ENCODE assay signal across 9 cellular contexts in genomic region chr9:19998153-19998552, GRCh38.
A peak's percentile ranks its signal among the peaks of the same experiment; 100 is the strongest.
DNase-seq lines count a peak whose midpoint lies in the region; ATAC-seq, FAIRE-seq and TF ChIP-seq lines count a peak whose summit lies in the region.
"Had no signal": no experiment of that assay in that cellular context is flagged by ENCODE, and none has a peak within 500 bp of the region (broad histone marks: within the 10 kb centered on the region; RNA-seq: fewer than 3 reads in every experiment).

No MANE protein-coding gene starts in this region.

- H3K4me1 ChIP-seq in SK-N-SH (ENCODE audit: control insufficient read depth in 1 of 2, insufficient read depth in 2 of 2, low read depth in 1 of 2, low read length in 1 of 2) = peaks cover 0 to 16% of the 10 kb centered on the region in 2 experiments; a peak in 1 of 4 replicates
- H3K4me1 ChIP-seq in mesendoderm (ENCODE audit: control insufficient read depth, low read depth, low read length) = no peaks in the 10 kb centered on the region

- no peak overlapping the region for H3K4me3 ChIP-seq in SK-N-SH (ENCODE audit: low read depth in 2 of 2, low read length in 1 of 2)
- no peak overlapping the region for H3K4me3 ChIP-seq in mesendoderm (ENCODE audit: low read length)
- H3K4me3 ChIP-seq in H7 (ENCODE audit: insufficient read depth, low read depth, low read length) = no peak overlapping the region

- no peak for TF ChIP-seq CTCF in SK-N-SH (IDR thresholded peaks at IDR 0.05)

- no peak for TF ChIP-seq RAD21 in SK-N-SH (IDR thresholded peaks at IDR 0.05; ENCODE audit: low read length)

- H3K9me2 ChIP-seq in SK-N-SH = no peaks in the 10 kb centered on the region

- no peak overlapping the region for H2BK120ac ChIP-seq in mesendoderm (ENCODE audit: low read depth, low read length)

- peak overlapping the region; percentile 99 for H3K27ac Mint-ChIP-seq in activated T-helper 1 cell treated with anti-CD3 and anti-CD28 coated beads, Interleukin-12 subunit alpha, Interleukin-12 subunit beta, Interleukin-2, Interleukin-4 antibody, amounts not matched to agents 30 ng/mL and 10 ng/mL and 1 ng/mL, durations not matched to agents 14 hours and 24 hours and 36 hours

- H3K79me1 ChIP-seq in mesendoderm (ENCODE audit: low read length) = no peaks in the 10 kb centered on the region

- H3K27ac ChIP-seq in SK-N-SH (ENCODE audit: low read depth in 2 of 2, low read length in 1 of 2) (no peak overlapping the region), mesendoderm (ENCODE audit: low read depth, low read length) (no peak overlapping the region)

- WGBS in SK-N-SH (ENCODE audit: low lambda C conversion rate) = 78% methylated on average over 2 of the region's 2 CpGs
- WGBS in mesendoderm (ENCODE audit: extremely low coverage, insufficient coverage, low lambda C conversion rate) = no CpG with 5 or more reads among the region's 2 CpGs

- H3K9ac ChIP-seq in SK-N-SH (no peak overlapping the region), mesendoderm (ENCODE audit: low read length) (no peak overlapping the region)

- FAIRE-seq in GM12891 (lab: Jason Lieb, UNC) = no peak

- intact Hi-C loops in activated T-helper 1 cell treated with anti-CD3 and anti-CD28 coated beads, Interleukin-12 subunit alpha, Interleukin-12 subunit beta, Interleukin-2, Interleukin-4 antibody, amounts not matched to agents 30 ng/mL and 10 ng/mL and 1 ng/mL, durations not matched to agents 14 hours and 24 hours and 36 hours (cut with micrococcal nuclease) = loop anchor here (2.0 to 10.0 kb wide), 9 partner anchors 15 to 1577 kb away; partner anchors contain the start of gene RPS6

- no peak overlapping the region for H2BK15ac ChIP-seq in mesendoderm (replicated peaks; ENCODE audit: low read depth)

- POLR2A ChIA-PET in SK-N-SH (lab: Yijun Ruan, JAX) = no interaction called here

- H4K8ac ChIP-seq in mesendoderm (ENCODE audit: low read depth, low read length) = no peak overlapping the region

- no peak overlapping the region for H3K4me2 ChIP-seq in SK-N-SH
- no peak overlapping the region for H3K4me2 ChIP-seq in mesendoderm (ENCODE audit: low read length)

- no peak overlapping the region for H2BK5ac ChIP-seq in mesendoderm (ENCODE audit: low read length)

- TF ChIP-seq EP300 in SK-N-SH (IDR thresholded peaks at IDR 0.05; ENCODE audit: borderline replicate concordance in 1 of 2, low read depth in 1 of 2, low read length in 1 of 2) = no peak

- no peak overlapping the region for H3K4me3 Mint-ChIP-seq in activated T-helper 1 cell treated with anti-CD3 and anti-CD28 coated beads, Interleukin-12 subunit alpha, Interleukin-12 subunit beta, Interleukin-2, Interleukin-4 antibody, amounts not matched to agents 30 ng/mL and 10 ng/mL and 1 ng/mL, durations not matched to agents 14 hours and 24 hours and 36 hours

- no peak overlapping the region for H2AK5ac ChIP-seq in mesendoderm (ENCODE audit: low read length)

- TF ChIP-seq POLR2A in GM12891 (IDR thresholded peaks at IDR 0.05; ENCODE audit: low read depth, low read length) = no peak

- CTCF ChIA-PET in SK-N-SH (lab: Yijun Ruan, JAX) = interaction anchor here (1.0 to 1.2 kb wide), 2 partner anchors 33 to 47 kb away, joined by 3 read pairs; no protein-coding TSS in a partner anchor

- peaks cover 20% of the 10 kb centered on the region for H3K36me3 Mint-ChIP-seq in activated T-helper 1 cell treated with anti-CD3 and anti-CD28 coated beads, Interleukin-12 subunit alpha, Interleukin-12 subunit beta, Interleukin-2, Interleukin-4 antibody, amounts not matched to agents 30 ng/mL and 10 ng/mL and 1 ng/mL, durations not matched to agents 14 hours and 24 hours and 36 hours (ENCODE audit: low read depth)

- no peak overlapping the region for H3K18ac ChIP-seq in mesendoderm (ENCODE audit: low read length)

- H3K27me3 ChIP-seq in SK-N-SH (ENCODE audit: insufficient read depth) (no peaks in the 10 kb centered on the region), mesendoderm (ENCODE audit: insufficient read depth, low read length, poor library complexity) (no peaks in the 10 kb centered on the region), H7 (ENCODE audit: control insufficient read depth, insufficient read depth, low read length) (no peaks in the 10 kb centered on the region)

- H3K79me2 ChIP-seq in SK-N-SH (ENCODE audit: insufficient read depth) (no peaks in the 10 kb centered on the region), mesendoderm (ENCODE audit: control insufficient read depth, insufficient read depth, low read length) (no peaks in the 10 kb centered on the region)

- no peaks in the 10 kb centered on the region for H3K27me3 Mint-ChIP-seq in activated T-helper 1 cell treated with anti-CD3 and anti-CD28 coated beads, Interleukin-12 subunit alpha, Interleukin-12 subunit beta, Interleukin-2, Interleukin-4 antibody, amounts not matched to agents 30 ng/mL and 10 ng/mL and 1 ng/mL, durations not matched to agents 14 hours and 24 hours and 36 hours (ENCODE audit: insufficient read depth)

- H3K9me3 ChIP-seq in SK-N-SH = no peaks in the 10 kb centered on the region

- no peak for ATAC-seq in SK-N-SH treated with all-trans-retinoic acid at 6 μM for 48 hours
- peak; percentile 29 for ATAC-seq in HG03571 (IDR thresholded peaks at IDR 0.05; ENCODE audit: unreplicated experiment)

- peaks cover 12% of the 10 kb centered on the region for H3F3A ChIP-seq in SK-N-SH (replicated peaks; ENCODE audit: insufficient read depth)

- H3K36me3 ChIP-seq in SK-N-SH (replicated peaks in 1 of 2; ENCODE audit: control insufficient read depth in 1 of 2, insufficient read depth in 2 of 2, low read length in 1 of 2) = no peaks in the 10 kb centered on the region
- H3K36me3 ChIP-seq in mesendoderm (ENCODE audit: control insufficient read depth, insufficient read depth, low read length) = no peaks in the 10 kb centered on the region
- H3K36me3 ChIP-seq in H7 (replicated peaks; ENCODE audit: control insufficient read depth, insufficient read depth, low read length) = no peaks in the 10 kb centered on the region

- no peak overlapping the region for H3K4ac ChIP-seq in mesendoderm (ENCODE audit: low read depth, low read length)

- H3K9me3 Mint-ChIP-seq in activated T-helper 1 cell treated with anti-CD3 and anti-CD28 coated beads, Interleukin-12 subunit alpha, Interleukin-12 subunit beta, Interleukin-2, Interleukin-4 antibody, amounts not matched to agents 30 ng/mL and 10 ng/mL and 1 ng/mL, durations not matched to agents 14 hours and 24 hours and 36 hours = peaks cover 23% of the 10 kb centered on the region

- no peak overlapping the region for H4K5ac ChIP-seq in mesendoderm (ENCODE audit: low read length)

- peak overlapping the region; percentile 59; the same call in 1 of the 2 replicates for H2AFZ ChIP-seq in SK-N-SH (ENCODE audit: low read depth)

- H3K23ac ChIP-seq in mesendoderm (ENCODE audit: low read length) = no peak overlapping the region

- peaks cover 79% of the 10 kb centered on the region for H3K4me1 Mint-ChIP-seq in activated T-helper 1 cell treated with anti-CD3 and anti-CD28 coated beads, Interleukin-12 subunit alpha, Interleukin-12 subunit beta, Interleukin-2, Interleukin-4 antibody, amounts not matched to agents 30 ng/mL and 10 ng/mL and 1 ng/mL, durations not matched to agents 14 hours and 24 hours and 36 hours (ENCODE audit: low read depth)

- DNase-seq in SK-N-SH (no peak), mesendoderm (peak; percentile 7), AG08395 (ENCODE audit: low spot score) (no peak), GM12891 (ENCODE audit: insufficient read length, low spot score) (no peak), H7 (no peak)
- DNase-seq in activated T-helper 1 cell treated with anti-CD3 and anti-CD28 coated beads, Interleukin-12 subunit alpha, Interleukin-12 subunit beta, Interleukin-2, Interleukin-4 antibody, amounts not matched to agents 30 ng/mL and 10 ng/mL and 1 ng/mL, durations not matched to agents 14 hours and 24 hours and 36 hours (ENCODE audit: low spot score) = no peak
- DNase-seq: trophoblast cell had no signal

- H3K56ac ChIP-seq in mesendoderm (ENCODE audit: low read length) = no peak overlapping the region

- H4K20me1 ChIP-seq in SK-N-SH (ENCODE audit: insufficient read depth) = no peaks in the 10 kb centered on the region

TF ChIP-seq in SK-N-SH, 30 proteins besides CTCF, POLR2A, EP300 and RAD21:
- TF ChIP-seq GABPA (IDR thresholded peaks at IDR 0.05; ENCODE audit: low read depth) (peak; percentile 65), CHD2 (IDR thresholded peaks at IDR 0.05; ENCODE audit: low read length, partially characterized antibody) (no peak), POLR2AphosphoS5 (IDR thresholded peaks at IDR 0.05; ENCODE audit: low read depth, low read length) (no peak), ELF1 (IDR thresholded peaks at IDR 0.05) (peak; percentile 27; the same call in 1 of the 2 replicates), TAF1 (IDR thresholded peaks at IDR 0.05; ENCODE audit: borderline replicate concordance, low read depth, low read length) (no peak), JUND (IDR thresholded peaks at IDR 0.05) (no peak)

TF ChIP-seq in SK-N-SH treated with all-trans-retinoic acid at 6 μM for 48 hours, 23 proteins besides CTCF, POLR2A, EP300 and RAD21 (continues in another document):
- TF ChIP-seq ESRRG (CRISPR knock-in tag; IDR thresholded peaks at IDR 0.05) = no peak
- TF ChIP-seq, protein P1, sequence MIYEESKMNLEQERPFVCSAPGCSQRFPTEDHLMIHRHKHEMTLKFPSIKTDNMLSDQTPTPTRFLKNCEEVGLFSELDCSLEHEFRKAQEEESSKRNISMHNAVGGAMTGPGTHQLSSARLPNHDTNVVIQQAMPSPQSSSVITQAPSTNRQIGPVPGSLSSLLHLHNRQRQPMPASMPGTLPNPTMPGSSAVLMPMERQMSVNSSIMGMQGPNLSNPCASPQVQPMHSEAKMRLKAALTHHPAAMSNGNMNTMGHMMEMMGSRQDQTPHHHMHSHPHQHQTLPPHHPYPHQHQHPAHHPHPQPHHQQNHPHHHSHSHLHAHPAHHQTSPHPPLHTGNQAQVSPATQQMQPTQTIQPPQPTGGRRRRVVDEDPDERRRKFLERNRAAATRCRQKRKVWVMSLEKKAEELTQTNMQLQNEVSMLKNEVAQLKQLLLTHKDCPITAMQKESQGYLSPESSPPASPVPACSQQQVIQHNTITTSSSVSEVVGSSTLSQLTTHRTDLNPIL (CRISPR knock-in tag; IDR thresholded peaks at IDR 0.05; ENCODE audit: low read depth) = no peak
- TF ChIP-seq GLIS3 (CRISPR knock-in tag; IDR thresholded peaks at IDR 0.05) = no peak

TF ChIP-seq in GM12891, 5 proteins besides CTCF, POLR2A, EP300 and RAD21:
- TF ChIP-seq POLR2AphosphoS5 (IDR thresholded peaks at IDR 0.05; ENCODE audit: low read depth, low read length) (no peak), PAX5 (IDR thresholded peaks at IDR 0.05; ENCODE audit: insufficient read depth, low read length, severe bottlenecking) (no peak), SPI1 (IDR thresholded peaks at IDR 0.05; ENCODE audit: low read depth, low read length) (no peak), TAF1 (IDR thresholded peaks at IDR 0.05; ENCODE audit: low read depth, low read length) (no peak), POU2F2 (IDR thresholded peaks at IDR 0.05; ENCODE audit: low read depth, low read length) (no peak)
